21 cellular contexts compared by ENCODE assay signal in genomic region chr13:79229761-79230160, GRCh38.
A peak's percentile ranks its signal among the peaks of the same experiment; 100 is the strongest.
DNase-seq lines count a peak whose midpoint lies in the region; ATAC-seq and TF ChIP-seq lines count a peak whose summit lies in the region.
"Had no signal": no experiment of that assay in that cellular context is flagged by ENCODE, and none has a peak within 500 bp of the region (broad histone marks: within the 10 kb centered on the region; RNA-seq: fewer than 3 reads in every experiment).

No MANE protein-coding gene starts in this region.

- H3K4me3 ChIP-seq in OCI-LY3 (ENCODE audit: low read length) (peak overlapping the region; percentile 33), H7 (ENCODE audit: insufficient read depth, low read depth, low read length) (no peak overlapping the region)
- H3K4me3 ChIP-seq: HAP-1 had no signal

- H3K27me3 ChIP-seq in OCI-LY3 (ENCODE audit: low read depth, low read length): peaks cover 42% of the 10 kb centered on the region
- no peaks in the 10 kb centered on the region for H3K27me3 ChIP-seq in H7 (ENCODE audit: control insufficient read depth, insufficient read depth, low read length)
- H3K27me3 ChIP-seq: BE2C had no signal

- no peak for TF ChIP-seq CTCF in OCI-LY3 (IDR thresholded peaks at IDR 0.05; ENCODE audit: low read depth, low read length)

- H3K27me3 Mint-ChIP-seq in immature natural killer cell (ENCODE audit: low read depth in 3 of 3): peaks cover 0 to 3% (median 1%) of the 10 kb centered on the region in 3 donors
- H3K27me3 Mint-ChIP-seq: IgD-negative memory B cell had no signal

- intact Hi-C loops in left colon (cut with DNase I, micrococcal nuclease): no loop called here

- H3K27ac ChIP-seq in OCI-LY3 (ENCODE audit: low read length): no peak overlapping the region

- H3K36me3 ChIP-seq in OCI-LY3 (replicated peaks; ENCODE audit: low read depth, low read length) (no peaks in the 10 kb centered on the region), H7 (replicated peaks; ENCODE audit: control insufficient read depth, insufficient read depth, low read length) (no peaks in the 10 kb centered on the region)
- H3K36me3 ChIP-seq: BE2C, HAP-1 had no signal

- H2AFZ ChIP-seq in OCI-LY3 (ENCODE audit: low read depth, low read length): no peak overlapping the region

- H3K4me1 Mint-ChIP-seq in immature natural killer cell: no peaks in the 10 kb centered on the region
- H3K4me1 Mint-ChIP-seq: CD8-positive, alpha-beta memory T cell had no signal

- peaks cover 40% of the 10 kb centered on the region for H3K4me1 ChIP-seq in OCI-LY3 (ENCODE audit: low read length)
- H3K4me1 ChIP-seq: BE2C, HAP-1 had no signal

- H3K27ac Mint-ChIP-seq in immature natural killer cell: no peak overlapping the region
- H3K27ac Mint-ChIP-seq: CD4-positive, CD25-positive, alpha-beta regulatory T cell; CD8-positive, alpha-beta memory T cell; IgD-negative memory B cell had no signal

- no peak overlapping the region for H3K9ac ChIP-seq in OCI-LY3 (ENCODE audit: low read length)

- 0 out of 2 replicates have a peak, but pooled peaks cover 3% of the 10 kb centered on the region for H4K20me1 ChIP-seq in OCI-LY3 (ENCODE audit: insufficient read depth, low read length)

- no peak overlapping the region for H3K4me3 Mint-ChIP-seq in immature natural killer cell
- H3K4me3 Mint-ChIP-seq: CD4-positive, CD25-positive, alpha-beta regulatory T cell; CD8-positive, alpha-beta memory T cell; IgD-negative memory B cell had no signal

- H3K79me2 ChIP-seq in OCI-LY3 (ENCODE audit: low read length): no peaks in the 10 kb centered on the region

- H3K36me3 Mint-ChIP-seq in immature natural killer cell: no peaks in the 10 kb centered on the region
- H3K36me3 Mint-ChIP-seq: CD4-positive, CD25-positive, alpha-beta regulatory T cell; CD8-positive, alpha-beta memory T cell had no signal

- H3K4me2 ChIP-seq in OCI-LY3 (ENCODE audit: low read length): peak overlapping the region; percentile 66

- DNase-seq in left colon: no peak
- DNase-seq in immature natural killer cell: no peak
- no peak for DNase-seq in NCI-H2227 treated with DMSO at 0.1 percent for 48 hours (lab: John Stamatoyannopoulos, UW)
- no peak for DNase-seq in H7
- no peak for DNase-seq in stimulated activated CD4-positive, alpha-beta T cell treated with anti-CD3 and anti-CD28 coated beads, Interleukin-1b, Interleukin-23, amount 100 ng/mL, for 48 hours
- DNase-seq: ACHN; BE2C; C1 segment of cervical spinal cord; CD4-positive, CD25-positive, alpha-beta regulatory T cell; CD8-positive, alpha-beta memory T cell; COR-L47; DMS 273 treated with DMSO at 0.1 percent for 48 hours; DMS53; DND-41; EL; KBM-7 had no signal

- H3K9me3 ChIP-seq in OCI-LY3 (ENCODE audit: insufficient read depth, low read length): no peaks in the 10 kb centered on the region
- H3K9me3 ChIP-seq: BE2C, HAP-1 had no signal

- ATAC-seq in GM18861 (IDR thresholded peaks at IDR 0.05; ENCODE audit: unreplicated experiment) (peak; percentile 40), left colon (peak; percentile 77)
- ATAC-seq: HepG2 had no signal

- no peaks in the 10 kb centered on the region for H3K9me3 Mint-ChIP-seq in immature natural killer cell
- H3K9me3 Mint-ChIP-seq: CD8-positive, alpha-beta memory T cell; IgD-negative memory B cell had no signal
